In genomic region chr6:48102476-48103195, GRCh38 we compare ENCODE assay signal across 2 cellular contexts. TPM values are rescaled to one million over a fixed set of nuclear protein-coding genes. Genes with fewer than 3 reads are reported as not detected.
"Had no signal": no experiment of that assay in that cellular context is flagged by ENCODE, and none has a peak within 500 bp of the region (broad histone marks: within the 10 kb centered on the region; RNA-seq: fewer than 3 reads in every experiment).

No MANE protein-coding gene starts in this region.

RNA-seq across cellular contexts. Expression of gene PTCHD4, which starts 8.4 kb away (rescaled TPM):
- total RNA-seq: HT-29, K562 had no signal
- polyA plus RNA-seq: K562 had no signal
